Comparison of ENCODE assay signal across 8 cellular contexts in genomic region chrX:150693782-150694574, GRCh38. TPM values are rescaled to one million over a fixed set of nuclear protein-coding genes. Genes with fewer than 3 reads are reported as not detected.
DNase-seq lines count a peak whose midpoint lies in the region; ATAC-seq and TF ChIP-seq lines count a peak whose summit lies in the region.

No MANE protein-coding gene starts in this region.

- under 1% methylated on average over 33 of the region's 33 CpGs for WGBS in liver

- TF ChIP-seq POLR2A in GM18505 (IDR thresholded peaks at IDR 0.05; ENCODE audit: borderline replicate concordance, extremely low read depth, insufficient read depth, insufficient read length): peak; percentile 32

- peak overlapping the region; percentile 73 for H3K27ac ChIP-seq in 22Rv1
- peak overlapping the region; percentile 82 for H3K27ac ChIP-seq in colonic mucosa
- peak overlapping the region; percentile 78 to 80 for H3K27ac ChIP-seq in liver (ENCODE audit: low read depth in 1 of 2, low read length in 2 of 2)

- H3K4me1 ChIP-seq in colonic mucosa (no peaks in the 10 kb centered on the region), liver (ENCODE audit: control insufficient read depth in 4 of 4, insufficient read depth in 4 of 4, low read length in 3 of 4) (peaks cover 2 to 12% (median 4%) of the 10 kb centered on the region in 4 donors)

- H3K27me3 ChIP-seq in colonic mucosa: no peaks in the 10 kb centered on the region
- no peaks in the 10 kb centered on the region for H3K27me3 ChIP-seq in liver (ENCODE audit: control insufficient read depth in 4 of 4, insufficient read depth in 4 of 4, low read length in 3 of 4)

- ATAC-seq in GM18505 (IDR thresholded peaks at IDR 0.05; ENCODE audit: unreplicated experiment) (peak; percentile 75), HG02884 (IDR thresholded peaks at IDR 0.05; ENCODE audit: unreplicated experiment) (peak; percentile 63)
- peak; percentile 33 to 35 for ATAC-seq in activated CD4-positive, CD25-positive, alpha-beta regulatory T cell treated with anti-CD3 and anti-CD28 coated beads, Interleukin-2, amount 50 U/mL, for 24 hours

- H3K9me3 ChIP-seq in colonic mucosa (no peaks in the 10 kb centered on the region), liver (ENCODE audit: control insufficient read depth in 4 of 4, low read length in 3 of 4) (peaks cover 0 to 7% (median 3%) of the 10 kb centered on the region in 4 donors)

- H3K4me3 ChIP-seq in colonic mucosa (peak overlapping the region; percentile 42), liver (ENCODE audit: low read depth in 1 of 3, low read length in 3 of 3) (peak overlapping the region; percentile 46 to 85 (median 78))

- no peak for TF ChIP-seq CTCF in 22Rv1 (IDR thresholded peaks at IDR 0.05)
- no peak for TF ChIP-seq CTCF in colonic mucosa (IDR thresholded peaks at IDR 0.05)
- no peak for TF ChIP-seq CTCF in liver (IDR thresholded peaks at IDR 0.05; ENCODE audit: low read depth, low read length, missing input control)

- H3K36me3 ChIP-seq in colonic mucosa (no peaks in the 10 kb centered on the region), liver (ENCODE audit: control insufficient read depth in 4 of 4, insufficient read depth in 3 of 4, low read depth in 1 of 4, low read length in 3 of 4) (peaks cover 0 to 2% (median 0%) of the 10 kb centered on the region in 4 donors)

- intact Hi-C loops in colonic mucosa (cut with DNase I): no loop called here

- no peak for TF ChIP-seq RAD21 in liver (IDR thresholded peaks at IDR 0.05)

- DNase-seq in NCI-H187 treated with DMSO at 0.1 percent for 48 hours (lab: John Stamatoyannopoulos, UW): peak; percentile 42
- DNase-seq in colonic mucosa: peak; percentile 65
- DNase-seq in stimulated activated CD4-positive, alpha-beta T cell treated with anti-CD3 and anti-CD28 coated beads, TNF-alpha, amount 100 ng/mL, for 1 hour (ENCODE audit: low read depth in 3 of 3, low spot score in 1 of 3): peak in 2 of 3 donors; percentile 27 to 33

- H3K9ac ChIP-seq in colonic mucosa (ENCODE audit: low read depth in 2 of 2, low read length in 2 of 2) (peak overlapping the region; percentile 61 to 66), liver (ENCODE audit: low read depth in 1 of 2, low read length in 2 of 2) (peak overlapping the region in 1 of 2 donors; percentile 54)

TF ChIP-seq in liver, 16 proteins besides CTCF, POLR2A, EP300 and RAD21:
- TF ChIP-seq JUND (IDR thresholded peaks at IDR 0.05) (no peak), HNF4A (conservative IDR thresholded peaks at IDR 0.05) (no peak), HNF4G (IDR thresholded peaks at IDR 0.05) (no peak), EGR1 (IDR thresholded peaks at IDR 0.05; ENCODE audit: low read depth in 2 of 2) (no peak), ATF3 (IDR thresholded peaks at IDR 0.05) (no peak), MAX (IDR thresholded peaks at IDR 0.05) (no peak), YY1 (IDR thresholded peaks at IDR 0.05) (peak; percentile 18), FOXA1 (IDR thresholded peaks at IDR 0.05) (no peak), GABPA (IDR thresholded peaks at IDR 0.05 in 1 of 2, conservative IDR thresholded peaks at IDR 0.05 in 1 of 2) (peak; percentile 43 to 65)

RNA-seq across cellular contexts. Expression of gene MTMR1, which starts 0.8 kb away (rescaled TPM):
- 10 to 100 TPM; 19.0 to 21.3 TPM for total RNA-seq in colonic mucosa
- total RNA-seq in liver: 10 to 100 TPM; 10.3 to 13.4 TPM
- 1 to 10 TPM; 2.5 to 5.3 TPM for polyA plus RNA-seq in liver

Comparison
In these comparisons a context has a peak if more than half of its experiments do, and no peak if none do; other contexts are left out.
1. Peak in every context shown above with its lines: DNase-seq, ATAC-seq, H3K4me3 ChIP-seq and H3K27ac ChIP-seq.